In the genomic region with DNA sequence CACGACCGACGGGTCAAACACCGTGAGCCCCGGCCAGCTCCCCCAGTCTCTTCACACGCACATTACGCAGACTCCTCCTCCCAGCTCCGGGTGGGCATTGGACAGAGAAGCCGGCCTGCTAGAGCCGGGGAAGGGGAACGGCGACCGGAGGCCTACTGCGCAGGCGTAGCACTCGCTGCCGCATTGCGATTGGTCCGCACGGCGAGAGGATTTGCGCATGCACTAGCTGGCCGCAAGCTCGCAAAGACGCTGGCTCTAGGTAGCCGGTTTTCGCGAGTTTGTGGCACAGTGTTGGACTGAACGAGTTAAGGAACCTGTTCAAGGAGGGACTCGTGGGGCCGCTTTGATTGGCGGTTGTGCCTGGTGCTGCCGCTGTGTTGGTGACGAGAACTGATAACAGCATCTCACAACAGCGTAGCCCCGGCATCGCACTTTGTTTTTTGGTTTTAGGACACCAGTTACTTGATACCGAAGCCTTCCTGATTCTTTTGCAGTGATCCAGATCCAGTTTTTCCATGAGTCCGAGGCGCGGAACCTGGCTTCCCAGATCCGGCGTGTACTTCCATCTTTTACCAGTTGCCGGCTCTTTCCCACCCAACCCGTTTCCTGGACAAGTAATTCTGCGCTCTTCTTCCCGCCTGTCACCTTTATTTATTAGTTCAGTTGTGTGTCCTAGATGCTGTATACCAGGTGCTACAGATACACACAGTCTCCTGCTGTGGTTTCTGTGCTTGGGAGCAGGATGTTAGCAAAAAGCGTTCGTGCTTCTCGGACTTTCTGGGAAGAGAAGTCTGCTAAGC, we compare ENCODE assay signal across 8 cellular contexts. TPM values are rescaled to one million over a fixed set of nuclear protein-coding genes. Genes with fewer than 3 reads are reported as not detected.
DNase-seq lines count a peak whose midpoint lies in the region; ATAC-seq, FAIRE-seq and TF ChIP-seq lines count a peak whose summit lies in the region.

A gene (minus strand): TSS at position 139 of the 800 bp plus-strand sequence. CDS start 185 bp downstream, outside the sequence.

- FAIRE-seq in D721Med (lab: Jason Lieb, UNC): no peak

- CTCF ChIA-PET in IMR-90 (lab: Yijun Ruan, JAX): no interaction called here

- peak within 1 kb of the TSS; percentile 63 to 76 for H4K8ac ChIP-seq in IMR-90 (ENCODE audit: low read depth in 2 of 2, low read length in 2 of 2)

- 45% methylated on average over 10 of the region's 50 CpGs; no CpG with 5 or more reads in 1 of the 2 experiments for WGBS in IMR-90 (ENCODE audit: extremely low coverage in 2 of 2, insufficient read length in 1 of 2), 2 experiments

- ATAC-seq in GM21528 (IDR thresholded peaks at IDR 0.05; ENCODE audit: low FRiP score, unreplicated experiment): peak; percentile 95
- peak; percentile 96 for ATAC-seq in IMR-90 (ENCODE audit: low read depth)

- TF ChIP-seq POLR2A in IMR-90 (IDR thresholded peaks at IDR 0.05; ENCODE audit: low read depth, low read length): no peak

- peak within 1 kb of the TSS; percentile 67 for H3K4me3 ChIP-seq in IMR-90 (ENCODE audit: insufficient read depth, low read depth, low read length)

- H3K4me2 ChIP-seq in IMR-90 (ENCODE audit: low read depth, low read length): peak within 1 kb of the TSS; percentile 94

- H2BK5ac ChIP-seq in IMR-90 (ENCODE audit: low read depth, low read length, poor library complexity, severe bottlenecking): peak within 1 kb of the TSS; percentile 77

- peak within 1 kb of the TSS; percentile 80 for H2AK9ac ChIP-seq in IMR-90 (replicated peaks; ENCODE audit: low read depth, low read length, poor library complexity)

- H4K91ac ChIP-seq in IMR-90 (ENCODE audit: insufficient read depth, low read depth, low read length): peak within 1 kb of the TSS; percentile 47; the same call in 1 of the 2 replicates

- H2BK15ac ChIP-seq in IMR-90 (ENCODE audit: low read depth, low read length): 0 out of 3 replicates have a peak within 1 kb of the TSS, but pooled peaks have one; percentile 46

- no peak for TF ChIP-seq RAD21 in IMR-90 (IDR thresholded peaks at IDR 0.05; ENCODE audit: low read length)

- POLR2A ChIA-PET in IMR-90 (lab: Charles Lee; ENCODE audit: unreplicated experiment): interaction anchor here (0.5 kb wide), 1 partner anchor 14 kb away, joined by 3 read pairs; no protein-coding TSS in a partner anchor

- peak within 1 kb of the TSS; percentile 22; the same call in 1 of the 2 replicates for H3K18ac ChIP-seq in IMR-90 (ENCODE audit: low read depth, low read length)

- H3K56ac ChIP-seq in IMR-90 (ENCODE audit: extremely low read depth, insufficient read depth, low read length): peak within 1 kb of the TSS; percentile 76

- peak within 1 kb of the TSS; percentile 93 for H2AFZ ChIP-seq in IMR-90 (replicated peaks; ENCODE audit: low read length, poor library complexity)

- no peaks in the 10 kb centered on the region for H3K36me3 ChIP-seq in IMR-90 (ENCODE audit: control insufficient read depth, insufficient read depth, low read length)

- peak within 1 kb of the TSS; percentile 68 for H3K14ac ChIP-seq in IMR-90 (replicated peaks; ENCODE audit: low read depth, low read length)

- H3K4ac ChIP-seq in IMR-90 (ENCODE audit: low read depth, low read length): peak within 1 kb of the TSS; percentile 73

- BruUV-seq in IMR-90 (replicated peaks; lab: Mats Ljungman, UMichigan): no TSS peak

- peak within 1 kb of the TSS; percentile 85 for H3K27ac ChIP-seq in IMR-90 (ENCODE audit: insufficient read depth, low read length)

- peak within 1 kb of the TSS; percentile 32; the same call in 1 of the 2 replicates for H2BK120ac ChIP-seq in IMR-90 (ENCODE audit: low read depth, low read length)

- no peak within 1 kb of the TSS for H2BK20ac ChIP-seq in IMR-90 (ENCODE audit: low read depth, low read length)

- H4K20me1 ChIP-seq in IMR-90 (ENCODE audit: insufficient read depth, low read length): no peaks in the 10 kb centered on the region

- in situ Hi-C loops in IMR-90 (cut with MboI; ENCODE audit: low sequenced_read_pairs): no loop called here

- intact Hi-C loops in IMR-90 (cut with micrococcal nuclease): no loop called here

- H3K9me3 ChIP-seq in IMR-90 (ENCODE audit: control insufficient read depth, insufficient read depth, low read length): no peaks in the 10 kb centered on the region

- no peaks in the 10 kb centered on the region for H3K9me1 ChIP-seq in IMR-90 (ENCODE audit: insufficient read depth, low read length)

- H2AK5ac ChIP-seq in IMR-90 (ENCODE audit: low read depth, low read length): peak within 1 kb of the TSS; percentile 35; the same call in 1 of the 2 replicates

- peak within 1 kb of the TSS; percentile 80 for H3K9ac ChIP-seq in IMR-90 (ENCODE audit: low read depth, low read length)

- H3K27me3 ChIP-seq in IMR-90 (ENCODE audit: control insufficient read depth, insufficient read depth, low read length): no peaks in the 10 kb centered on the region

- DNase-seq in D721Med (ENCODE audit: insufficient read length, low spot score) (peak; percentile 41), IMR-90 (peak; percentile 94), OCI-M1 (lab: John Stamatoyannopoulos, UW) (peak; percentile 97), activated T-cell treated with anti-CD3 and anti-CD28 coated beads for 24 hours (ENCODE audit: low read depth) (peak; percentile 80), epidermal melanocyte (ENCODE audit: insufficient read length, low spot score) (peak; percentile 37), middle frontal gyrus (ENCODE audit: extremely low spot score, low spot score) (peak; percentile 85)
- DNase-seq in stimulated activated CD8-positive, alpha-beta memory T cell treated with anti-CD3 and anti-CD28 coated beads, Interleukin-2, amount 100 ng/mL, for 48 hours (ENCODE audit: low read depth in 2 of 2): peak; percentile 77 to 85

- dilution Hi-C loops in IMR-90 (cut with HindIII; ENCODE audit: low sequenced_read_pairs, unreplicated experiment): no loop called here

- TF ChIP-seq CTCF in D721Med (IDR thresholded peaks at IDR 0.05; ENCODE audit: insufficient read depth, missing control alignments): no peak
- TF ChIP-seq CTCF in IMR-90 (conservative IDR thresholded peaks at IDR 0.05; ENCODE audit: low read depth, low read length): no peak

- peaks cover 7 to 8% of the 10 kb centered on the region in 2 experiments; a peak in 2 of 4 replicates for H3K79me1 ChIP-seq in IMR-90 (ENCODE audit: low read depth in 1 of 2, low read length in 2 of 2)

- H4K5ac ChIP-seq in IMR-90 (ENCODE audit: low read depth, low read length): peak within 1 kb of the TSS; percentile 29; the same call in 1 of the 2 replicates

- peak within 1 kb of the TSS; percentile 57 for H3K23ac ChIP-seq in IMR-90 (ENCODE audit: low read depth, low read length)

- H3K4me1 ChIP-seq in IMR-90 (ENCODE audit: control insufficient read depth, insufficient read depth, low read length): no peaks in the 10 kb centered on the region

TF ChIP-seq in IMR-90, 13 proteins besides CTCF, POLR2A, EP300 and RAD21:
- TF ChIP-seq, protein P1, sequence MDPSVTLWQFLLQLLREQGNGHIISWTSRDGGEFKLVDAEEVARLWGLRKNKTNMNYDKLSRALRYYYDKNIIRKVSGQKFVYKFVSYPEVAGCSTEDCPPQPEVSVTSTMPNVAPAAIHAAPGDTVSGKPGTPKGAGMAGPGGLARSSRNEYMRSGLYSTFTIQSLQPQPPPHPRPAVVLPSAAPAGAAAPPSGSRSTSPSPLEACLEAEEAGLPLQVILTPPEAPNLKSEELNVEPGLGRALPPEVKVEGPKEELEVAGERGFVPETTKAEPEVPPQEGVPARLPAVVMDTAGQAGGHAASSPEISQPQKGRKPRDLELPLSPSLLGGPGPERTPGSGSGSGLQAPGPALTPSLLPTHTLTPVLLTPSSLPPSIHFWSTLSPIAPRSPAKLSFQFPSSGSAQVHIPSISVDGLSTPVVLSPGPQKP (IDR thresholded peaks at IDR 0.05; ENCODE audit: borderline replicate concordance, low read depth, low read length): no peak
- TF ChIP-seq MXI1 (IDR thresholded peaks at IDR 0.05; ENCODE audit: borderline replicate concordance, low read depth, low read length): peak; percentile 7; the same call in 1 of the 2 replicates

RNA-seq across cellular contexts. Expression of the gene that starts here (rescaled TPM):
- total RNA-seq in IMR-90 (2012; rRNA removed): 22.0 and 31.1 TPM in 2 replicates
- 25.0 and 27.4 TPM in 2 replicates for polyA plus RNA-seq in IMR-90 (2012; rRNA removed)
- 10.9 and 19.3 TPM in 2 replicates for polyA plus RNA-seq in IMR-90 (2012; cell fraction: cytosol; rRNA removed)
- 3.6 and 15.7 TPM in 2 replicates for polyA plus RNA-seq in IMR-90 (2012; cell fraction: nucleus; rRNA removed; ENCODE audit: low replicate concordance)

Comparison
In these comparisons a context has a peak if more than half of its experiments do, and no peak if none do; other contexts are left out.
1. Peak in every context shown above with its lines: DNase-seq, ATAC-seq, H3K4me3 ChIP-seq and H3K27ac ChIP-seq.
2. DNase-seq: peak in every context shown above with its lines; median percentile 97 in OCI-M1; 94 in IMR-90; 85 in middle frontal gyrus; 81 in stimulated activated CD8-positive, alpha-beta memory T cell treated with anti-CD3 and anti-CD28 coated beads, Interleukin-2, amount 100 ng/mL, for 48 hours; 80 in activated T-cell treated with anti-CD3 and anti-CD28 coated beads for 24 hours; 41 in D721Med; 37 in epidermal melanocyte.